24 cellular contexts compared by ENCODE assay signal in the genomic region with DNA sequence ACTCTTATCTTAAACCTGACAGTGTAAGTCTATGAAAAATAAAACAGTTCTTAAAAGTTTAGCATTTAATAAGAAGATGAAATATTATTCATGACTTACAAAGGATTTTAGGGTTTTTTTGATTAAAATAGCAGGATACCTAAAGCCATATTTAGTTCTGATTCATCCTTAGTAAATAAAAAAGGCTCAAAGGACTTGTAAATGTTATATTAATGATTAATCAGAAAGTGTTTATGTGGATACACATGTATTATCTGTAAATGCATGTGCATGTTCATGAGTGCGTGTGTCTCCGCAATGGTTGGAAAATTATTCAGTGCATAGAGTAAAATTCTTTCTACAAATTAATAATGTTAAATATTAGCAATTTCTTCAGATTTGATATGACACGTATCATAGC. TPM values are rescaled to one million over a fixed set of nuclear protein-coding genes. Genes with fewer than 3 reads are reported as not detected.
"Had no signal": no experiment of that assay in that cellular context is flagged by ENCODE, and none has a peak within 500 bp of the region (broad histone marks: within the 10 kb centered on the region; RNA-seq: fewer than 3 reads in every experiment).

No MANE protein-coding gene starts in this region.

- DNase-seq: Kasumi-1, MM.1S, NCI-H1092 treated with DMSO at 0.1 percent for 48 hours, NCI-H1436, NCI-H187, NCI-H2029, NCI-H2081 treated with DMSO at 0.1 percent for 48 hours, NCI-H2171, NCI-H226, NCI-H446, NCI-H510A, NCI-H524 treated with DMSO at 0.1 percent for 48 hours, NCI-H69, NCI-H774, Right ventricle myocardium superior, RPMI8226, SIG-M5 had no signal

- H3K27ac ChIP-seq: KMS-11, SJSA1, SK-N-MC had no signal

- H3K9ac ChIP-seq: KMS-11 had no signal

- ATAC-seq: K562 had no signal

- H3K36me3 ChIP-seq: SJSA1 had no signal

- H3K4me1 ChIP-seq: SJSA1 had no signal

- H3K9me3 ChIP-seq: SJSA1 had no signal

- FAIRE-seq: K562 had no signal

- H3K4me3 ChIP-seq: K562, SJSA1, SK-N-MC had no signal

- H3K4me2 ChIP-seq: KMS-11 had no signal

RNA-seq across cellular contexts. Expression of a gene that starts 4.4 kb away (rescaled TPM):
- total RNA-seq: HT1080, SJSA1 had no signal

RNA-seq across cellular contexts. Expression of a gene that starts 49.6 kb away (rescaled TPM):
- total RNA-seq: HT1080, K562, M059J, Right ventricle myocardium superior, SJSA1 had no signal
- polyA plus RNA-seq: IgD-negative memory B cell, K562 had no signal
